8 cellular contexts compared by ENCODE assay signal in the genomic region with DNA sequence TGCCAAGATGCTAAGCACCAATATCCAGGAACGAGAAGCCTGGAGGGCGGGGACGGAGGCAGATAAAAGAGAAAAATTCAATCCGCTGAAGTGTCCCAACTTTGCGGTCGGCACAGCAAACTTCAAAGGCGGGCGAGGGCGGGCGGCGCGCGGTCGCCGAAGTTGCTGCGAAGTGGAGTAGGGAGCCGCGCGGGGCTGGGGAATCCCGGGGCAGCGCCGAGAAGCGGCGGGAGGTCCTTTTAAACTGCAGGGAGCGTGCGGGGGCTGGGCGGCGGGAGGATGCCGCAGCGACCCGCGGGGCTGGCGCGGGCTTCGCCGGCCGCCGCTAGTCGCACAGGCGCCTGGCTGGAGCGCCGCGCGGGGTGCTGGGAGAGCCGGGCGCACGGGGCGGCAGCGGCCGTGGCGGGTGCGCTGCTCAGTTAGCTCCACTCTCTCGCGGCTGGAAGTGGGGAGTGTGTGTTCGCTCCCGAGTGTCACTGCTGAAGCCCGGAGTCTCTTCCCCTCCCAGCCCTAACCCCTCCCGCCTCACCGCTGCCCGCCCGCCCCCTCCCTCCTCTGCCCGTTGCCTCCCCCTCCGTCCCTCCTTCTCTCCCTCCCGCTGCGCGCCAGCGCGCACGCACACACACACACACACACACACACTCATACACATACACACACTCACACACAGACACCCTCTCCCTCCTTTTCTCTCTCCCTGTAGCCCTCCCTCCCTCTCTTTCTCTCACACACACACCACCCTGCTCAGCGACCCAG. TPM values are rescaled to one million over a fixed set of nuclear protein-coding genes. Genes with fewer than 3 reads are reported as not detected.
DNase-seq lines count a peak whose midpoint lies in the region; ATAC-seq and TF ChIP-seq lines count a peak whose summit lies in the region.

A gene with protein sequence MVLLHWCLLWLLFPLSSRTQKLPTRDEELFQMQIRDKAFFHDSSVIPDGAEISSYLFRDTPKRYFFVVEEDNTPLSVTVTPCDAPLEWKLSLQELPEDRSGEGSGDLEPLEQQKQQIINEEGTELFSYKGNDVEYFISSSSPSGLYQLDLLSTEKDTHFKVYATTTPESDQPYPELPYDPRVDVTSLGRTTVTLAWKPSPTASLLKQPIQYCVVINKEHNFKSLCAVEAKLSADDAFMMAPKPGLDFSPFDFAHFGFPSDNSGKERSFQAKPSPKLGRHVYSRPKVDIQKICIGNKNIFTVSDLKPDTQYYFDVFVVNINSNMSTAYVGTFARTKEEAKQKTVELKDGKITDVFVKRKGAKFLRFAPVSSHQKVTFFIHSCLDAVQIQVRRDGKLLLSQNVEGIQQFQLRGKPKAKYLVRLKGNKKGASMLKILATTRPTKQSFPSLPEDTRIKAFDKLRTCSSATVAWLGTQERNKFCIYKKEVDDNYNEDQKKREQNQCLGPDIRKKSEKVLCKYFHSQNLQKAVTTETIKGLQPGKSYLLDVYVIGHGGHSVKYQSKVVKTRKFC (minus strand): TSS at position 456 of the 756 bp plus-strand sequence. CDS start 26,698 bp downstream, outside the sequence.

- no peaks in the 10 kb centered on the region for H3K9me1 ChIP-seq in IMR-90 (ENCODE audit: insufficient read depth, low read length)

- peak; percentile 88 for ATAC-seq in IMR-90 (ENCODE audit: low read depth)
- ATAC-seq in activated CD8-positive, alpha-beta T cell treated with anti-CD3 and anti-CD28 coated beads, Interleukin-2, amount 10 ng/mL, durations not matched to agents 7 days and 5 days = peak; percentile 80

- no peak within 1 kb of the TSS; the same call in 1 of the 2 replicates for H3K23ac ChIP-seq in IMR-90 (ENCODE audit: low read depth, low read length)

- peak within 1 kb of the TSS; percentile 92 for H3K4me2 ChIP-seq in IMR-90 (ENCODE audit: low read depth, low read length)

- no peak within 1 kb of the TSS for H3K27ac Mint-ChIP-seq in activated CD8-positive, alpha-beta T cell treated with anti-CD3 and anti-CD28 coated beads, Interleukin-2, amount 10 ng/mL, durations not matched to agents 7 days and 5 days

- no peak within 1 kb of the TSS for H4K8ac ChIP-seq in IMR-90 (ENCODE audit: low read depth in 2 of 2, low read length in 2 of 2)

- no peak within 1 kb of the TSS for H4K5ac ChIP-seq in IMR-90 (ENCODE audit: low read depth, low read length)

- no peak within 1 kb of the TSS for H2BK15ac ChIP-seq in IMR-90 (ENCODE audit: low read depth, low read length)

- H3K9ac ChIP-seq in ES-I3 (ENCODE audit: low read depth, low read length) (peak within 1 kb of the TSS; percentile 90), IMR-90 (ENCODE audit: low read depth, low read length) (no peak within 1 kb of the TSS), mucosa of stomach (ENCODE audit: low read length) (peak within 1 kb of the TSS; percentile 40), stomach smooth muscle (ENCODE audit: low read length in 2 of 2) (peak within 1 kb of the TSS; percentile 48 to 50)

- H3K9me3 ChIP-seq in ES-I3 (ENCODE audit: control insufficient read depth, insufficient read depth, low read length) = no peaks in the 10 kb centered on the region
- H3K9me3 ChIP-seq in IMR-90 (ENCODE audit: control insufficient read depth, insufficient read depth, low read length) = no peaks in the 10 kb centered on the region
- no peaks in the 10 kb centered on the region for H3K9me3 ChIP-seq in mucosa of stomach (ENCODE audit: control insufficient read depth, low read length)
- H3K9me3 ChIP-seq in stomach smooth muscle (ENCODE audit: control insufficient read depth in 2 of 2, low read length in 2 of 2) = no peaks in the 10 kb centered on the region

- in situ Hi-C loops in IMR-90 (cut with MboI; ENCODE audit: low sequenced_read_pairs) = no loop called here

- H2AK5ac ChIP-seq in IMR-90 (ENCODE audit: low read depth, low read length) = no peak within 1 kb of the TSS

- no peak within 1 kb of the TSS for H2BK20ac ChIP-seq in IMR-90 (ENCODE audit: low read depth, low read length)

- 0 out of 2 replicates have a peak, but pooled peaks cover 8% of the 10 kb centered on the region for H3K4me1 ChIP-seq in ES-I3 (ENCODE audit: insufficient read depth, low read length)
- peaks cover 5% of the 10 kb centered on the region; the same call in 1 of the 2 replicates for H3K4me1 ChIP-seq in IMR-90 (ENCODE audit: control insufficient read depth, insufficient read depth, low read length)
- peaks cover 25% of the 10 kb centered on the region for H3K4me1 ChIP-seq in mucosa of stomach (ENCODE audit: control insufficient read depth, insufficient read depth, low read length)
- peaks cover 14% of the 10 kb centered on the region for H3K4me1 ChIP-seq in stomach smooth muscle (ENCODE audit: control insufficient read depth, insufficient read depth, low read length)

- H3K27me3 Mint-ChIP-seq in activated CD8-positive, alpha-beta T cell treated with anti-CD3 and anti-CD28 coated beads, Interleukin-2, amount 10 ng/mL, durations not matched to agents 7 days and 5 days (ENCODE audit: low read depth) = peaks cover 55% of the 10 kb centered on the region

- H3K4me3 Mint-ChIP-seq in activated CD8-positive, alpha-beta T cell treated with anti-CD3 and anti-CD28 coated beads, Interleukin-2, amount 10 ng/mL, durations not matched to agents 7 days and 5 days = peak within 1 kb of the TSS; percentile 76

- H3K36me3 Mint-ChIP-seq in activated CD8-positive, alpha-beta T cell treated with anti-CD3 and anti-CD28 coated beads, Interleukin-2, amount 10 ng/mL, durations not matched to agents 7 days and 5 days (ENCODE audit: low read depth) = no peaks in the 10 kb centered on the region

- BruUV-seq in IMR-90 (replicated peaks; lab: Mats Ljungman, UMichigan) = no TSS peak

- intact Hi-C loops in IMR-90 (cut with micrococcal nuclease) = no loop called here

- peaks cover 56% of the 10 kb centered on the region for H3K27me3 ChIP-seq in IMR-90 (ENCODE audit: control insufficient read depth, insufficient read depth, low read length)
- peaks cover 40% of the 10 kb centered on the region for H3K27me3 ChIP-seq in mucosa of stomach (ENCODE audit: control insufficient read depth, insufficient read depth, low read length)
- peaks cover 3 to 6% of the 10 kb centered on the region in 2 donors for H3K27me3 ChIP-seq in stomach smooth muscle (ENCODE audit: control insufficient read depth in 1 of 2, insufficient read depth in 2 of 2, low read length in 2 of 2)

- dilution Hi-C loops in IMR-90 (cut with HindIII; ENCODE audit: low sequenced_read_pairs, unreplicated experiment) = no loop called here

- TF ChIP-seq CTCF in IMR-90 (conservative IDR thresholded peaks at IDR 0.05; ENCODE audit: low read depth, low read length) = no peak

- peak within 1 kb of the TSS; percentile 79 for H2AFZ ChIP-seq in IMR-90 (replicated peaks; ENCODE audit: low read length, poor library complexity)

- H2BK120ac ChIP-seq in IMR-90 (ENCODE audit: low read depth, low read length) = no peak within 1 kb of the TSS

- H4K91ac ChIP-seq in IMR-90 (ENCODE audit: insufficient read depth, low read depth, low read length) = no peak within 1 kb of the TSS

- H3K18ac ChIP-seq in IMR-90 (ENCODE audit: low read depth, low read length) = no peak within 1 kb of the TSS

- no peak within 1 kb of the TSS for H3K56ac ChIP-seq in IMR-90 (ENCODE audit: extremely low read depth, insufficient read depth, low read length)

- H2AK9ac ChIP-seq in IMR-90 (replicated peaks; ENCODE audit: low read depth, low read length, poor library complexity) = peak within 1 kb of the TSS; percentile 34

- H3K36me3 ChIP-seq in ES-I3 (ENCODE audit: insufficient read depth, low read length) = no peaks in the 10 kb centered on the region
- no peaks in the 10 kb centered on the region for H3K36me3 ChIP-seq in IMR-90 (ENCODE audit: control insufficient read depth, insufficient read depth, low read length)
- H3K36me3 ChIP-seq in mucosa of stomach (ENCODE audit: control insufficient read depth, insufficient read depth, low read length) = no peaks in the 10 kb centered on the region
- H3K36me3 ChIP-seq in stomach smooth muscle (ENCODE audit: control insufficient read depth in 2 of 2, insufficient read depth in 2 of 2, low read length in 2 of 2) = no peaks in the 10 kb centered on the region

- TF ChIP-seq POLR2A in IMR-90 (IDR thresholded peaks at IDR 0.05; ENCODE audit: low read depth, low read length) = no peak
- TF ChIP-seq POLR2A in erythroblast (IDR thresholded peaks at IDR 0.05; ENCODE audit: low read length) = no peak

- no peak for TF ChIP-seq RAD21 in IMR-90 (IDR thresholded peaks at IDR 0.05; ENCODE audit: low read length)

- no peaks in the 10 kb centered on the region for H3K79me1 ChIP-seq in IMR-90 (ENCODE audit: low read depth in 1 of 2, low read length in 2 of 2)

- no peaks in the 10 kb centered on the region for H3K9me3 Mint-ChIP-seq in activated CD8-positive, alpha-beta T cell treated with anti-CD3 and anti-CD28 coated beads, Interleukin-2, amount 10 ng/mL, durations not matched to agents 7 days and 5 days (ENCODE audit: insufficient read depth)

- DNase-seq in IMR-90 (peak; percentile 6), erythroblast (lab: John Stamatoyannopoulos, UW) (peak; percentile 10 to 18), NCI-H2196 (lab: John Stamatoyannopoulos, UW; ENCODE audit: unreplicated experiment) (no peak), cerebellar cortex (ENCODE audit: low spot score) (no peak)
- DNase-seq in activated CD8-positive, alpha-beta T cell treated with anti-CD3 and anti-CD28 coated beads, Interleukin-2, amount 10 ng/mL, durations not matched to agents 7 days and 5 days = peak; percentile 53

- H3K27ac ChIP-seq in IMR-90 (ENCODE audit: insufficient read depth, low read length) (no peak within 1 kb of the TSS), stomach smooth muscle (ENCODE audit: low read length) (peak within 1 kb of the TSS; percentile 32)

- no peak within 1 kb of the TSS for H3K14ac ChIP-seq in IMR-90 (replicated peaks; ENCODE audit: low read depth, low read length)

- H2BK5ac ChIP-seq in IMR-90 (ENCODE audit: low read depth, low read length, poor library complexity, severe bottlenecking) = no peak within 1 kb of the TSS

- H4K20me1 ChIP-seq in IMR-90 (ENCODE audit: insufficient read depth, low read length) = no peaks in the 10 kb centered on the region

- WGBS in IMR-90 (ENCODE audit: extremely low coverage in 2 of 2, insufficient read length in 1 of 2), 2 experiments = 0% methylated on average over 8 of the region's 70 CpGs; no CpG with 5 or more reads in 1 of the 2 experiments

- no peak within 1 kb of the TSS for H3K4ac ChIP-seq in IMR-90 (ENCODE audit: low read depth, low read length)

- peaks cover 24% of the 10 kb centered on the region for H3K4me1 Mint-ChIP-seq in activated CD8-positive, alpha-beta T cell treated with anti-CD3 and anti-CD28 coated beads, Interleukin-2, amount 10 ng/mL, durations not matched to agents 7 days and 5 days (ENCODE audit: low read depth)

- POLR2A ChIA-PET in IMR-90 (lab: Charles Lee; ENCODE audit: unreplicated experiment) = no interaction called here
- POLR2A ChIA-PET in activated CD8-positive, alpha-beta T cell treated with anti-CD3 and anti-CD28 coated beads, Interleukin-2, amount 10 ng/mL, durations not matched to agents 7 days and 5 days (lab: Charles Lee) = no interaction called here

- CTCF ChIA-PET in IMR-90 (lab: Yijun Ruan, JAX) = no interaction called here
- CTCF ChIA-PET in activated CD8-positive, alpha-beta T cell treated with anti-CD3 and anti-CD28 coated beads, Interleukin-2, amount 10 ng/mL, durations not matched to agents 7 days and 5 days (lab: Charles Lee) = no interaction called here

- peak within 1 kb of the TSS; percentile 39 for H3K4me3 ChIP-seq in IMR-90 (ENCODE audit: insufficient read depth, low read depth, low read length)
- H3K4me3 ChIP-seq in mucosa of stomach (ENCODE audit: low read length) = peak within 1 kb of the TSS; percentile 62
- H3K4me3 ChIP-seq in stomach smooth muscle (ENCODE audit: low read length in 2 of 2) = peak within 1 kb of the TSS; percentile 82 to 84

RNA-seq across cellular contexts. Expression of the gene that starts here (rescaled TPM):
- total RNA-seq in IMR-90 (2012; rRNA removed) = under 0.01 TPM in 1 of 2 replicates, not detected in the other
- polyA plus RNA-seq in IMR-90 (2012; rRNA removed) = not detected in 2 replicates
- polyA plus RNA-seq in IMR-90 (2012; cell fraction: cytosol; rRNA removed) = not detected in 2 replicates
- polyA plus RNA-seq in IMR-90 (2012; cell fraction: nucleus; rRNA removed; ENCODE audit: low replicate concordance) = not detected in 2 replicates
- total RNA-seq in activated CD8-positive, alpha-beta T cell treated with anti-CD3 and anti-CD28 coated beads, Interleukin-2, amount 10 ng/mL, durations not matched to agents 7 days and 5 days = under 1 TPM in 1 of 2 experiments, not detected in 1; 0.08 TPM

Comparison
In these comparisons a context has a peak if more than half of its experiments do, and no peak if none do; other contexts are left out.
1. Peak in DNase-seq, ATAC-seq, H3K4me3 ChIP-seq and H3K4me2 ChIP-seq in IMR-90; RNA of the gene not detected or under 1 TPM.
2. Peak in DNase-seq and ATAC-seq in activated CD8-positive, alpha-beta T cell treated with anti-CD3 and anti-CD28 coated beads, Interleukin-2, amount 10 ng/mL, durations not matched to agents 7 days and 5 days; RNA of the gene not detected or under 1 TPM.
3. DNase-seq: peak in erythroblast (2 of 2); none in NCI-H2196 (single experiment) and cerebellar cortex (single experiment).
4. Peak in every context shown above with its lines, with median percentiles within 50 percentile points of each other: H3K4me3 ChIP-seq.